In genomic region chr5:9715891-9716335, GRCh38 we compare ENCODE assay signal across 22 cellular contexts.
DNase-seq lines count a peak whose midpoint lies in the region; TF ChIP-seq lines count a peak whose summit lies in the region.
"Had no signal": no experiment of that assay in that cellular context is flagged by ENCODE, and none has a peak within 500 bp of the region (broad histone marks: within the 10 kb centered on the region; RNA-seq: fewer than 3 reads in every experiment).

No MANE protein-coding gene starts in this region.

- 26 to 38% methylated on average over 5 of the region's 5 CpGs for WGBS in GM23248 (ENCODE audit: low coverage in 1 of 2, low lambda C conversion rate in 2 of 2, missing lambda C conversion rate in 2 of 2), 2 experiments
- whole genome bisulfite sequencing in trophoblast cell (ENCODE audit: extremely low coverage, insufficient coverage, insufficient read length), result no CpG with 5 or more reads among the region's 5 CpGs

- H3K79me1 ChIP-seq in trophoblast cell (ENCODE audit: low read length), result peaks cover 27% of the 10 kb centered on the region

- H3K14ac ChIP-seq in trophoblast cell (ENCODE audit: low read length), result peak overlapping the region; percentile 36

- H2AK5ac ChIP-seq in trophoblast cell (ENCODE audit: low read length), result no peak overlapping the region

- no peaks in the 10 kb centered on the region for H3K36me3 Mint-ChIP-seq in T-helper 2 cell treated with Interferon-gamma antibody and Interleukin-4, amounts not matched to agents 5 μg/mL and 100 μg/mL, for 36 hours (ENCODE audit: low read depth)

- no peaks in the 10 kb centered on the region for H3K4me1 Mint-ChIP-seq in T-helper 2 cell treated with Interferon-gamma antibody and Interleukin-4, amounts not matched to agents 5 μg/mL and 100 μg/mL, for 36 hours (ENCODE audit: low read depth)

- H3K9me3 Mint-ChIP-seq in T-helper 2 cell treated with Interferon-gamma antibody and Interleukin-4, amounts not matched to agents 5 μg/mL and 100 μg/mL, for 36 hours, result peaks cover 22% of the 10 kb centered on the region

- H3K27ac ChIP-seq in GM23248 (peak overlapping the region; percentile 74), SJSA1 (peak overlapping the region; percentile 81), fibroblast of lung (ENCODE audit: insufficient read depth, low read length) (peak overlapping the region; percentile 73), trophoblast cell (ENCODE audit: low read depth, low read length) (peak overlapping the region; percentile 95)
- H3K27ac ChIP-seq: ascending aorta, BLaER1, left ventricle myocardium inferior, parathyroid adenoma, skin epidermis had no signal

- H2AFZ ChIP-seq in GM23248 (peak overlapping the region; percentile 57), fibroblast of lung (ENCODE audit: low read length) (peak overlapping the region; percentile 64), trophoblast cell (ENCODE audit: insufficient read depth, low read length, poor library complexity) (no peak overlapping the region)
- H2AFZ ChIP-seq: parathyroid adenoma had no signal

- H4K8ac ChIP-seq in trophoblast cell (ENCODE audit: low read depth, low read length), result peak overlapping the region; percentile 26

- H3K18ac ChIP-seq in trophoblast cell (ENCODE audit: low read length), result no peak overlapping the region

- H4K12ac ChIP-seq in trophoblast cell (ENCODE audit: low read depth, low read length), result no peak overlapping the region

- no peak overlapping the region for H3K27ac Mint-ChIP-seq in T-helper 2 cell treated with Interferon-gamma antibody and Interleukin-4, amounts not matched to agents 5 μg/mL and 100 μg/mL, for 36 hours

- H3K4me3 Mint-ChIP-seq in T-helper 2 cell treated with Interferon-gamma antibody and Interleukin-4, amounts not matched to agents 5 μg/mL and 100 μg/mL, for 36 hours, result no peak overlapping the region

- no peak for TF ChIP-seq CTCF in fibroblast of lung (conservative IDR thresholded peaks at IDR 0.05 in 1 of 2, IDR thresholded peaks at IDR 0.05 in 1 of 2; ENCODE audit: low read depth in 1 of 2, low read length in 2 of 2)

- H4K20me1 ChIP-seq in GM23248 (ENCODE audit: insufficient read depth), result no peaks in the 10 kb centered on the region
- H4K20me1 ChIP-seq in fibroblast of lung (ENCODE audit: control insufficient read depth, extremely low read depth, insufficient read depth, low read length), result no peaks in the 10 kb centered on the region
- H4K20me1 ChIP-seq: BLaER1 had no signal

- H3K36me3 ChIP-seq in GM23248 (ENCODE audit: low read depth) (no peaks in the 10 kb centered on the region), SJSA1 (no peaks in the 10 kb centered on the region), fibroblast of lung (ENCODE audit: control insufficient read depth, insufficient read depth, low read length) (no peaks in the 10 kb centered on the region), trophoblast cell (ENCODE audit: control insufficient read depth in 1 of 2, insufficient read depth in 2 of 2, low read length in 2 of 2) (no peaks in the 10 kb centered on the region)
- H3K36me3 ChIP-seq: ascending aorta, BLaER1, left ventricle myocardium inferior had no signal

- no peaks in the 10 kb centered on the region for H3K9me2 ChIP-seq in GM23248 (ENCODE audit: insufficient read depth)

- H3K4ac ChIP-seq in trophoblast cell (ENCODE audit: low read depth, low read length), result no peak overlapping the region

- in situ Hi-C loops in GM23248 (cut with MboI), result no loop called here

- H3K9me3 ChIP-seq in GM23248 (ENCODE audit: low read depth), result no peaks in the 10 kb centered on the region
- no peaks in the 10 kb centered on the region for H3K9me3 ChIP-seq in SJSA1 (replicated peaks)
- H3K9me3 ChIP-seq in fibroblast of lung (ENCODE audit: control insufficient read depth, insufficient read depth, low read depth, low read length), result no peaks in the 10 kb centered on the region
- H3K9me3 ChIP-seq in trophoblast cell (ENCODE audit: insufficient read depth, low read depth, low read length), result no peaks in the 10 kb centered on the region
- H3K9me3 ChIP-seq: ascending aorta, BLaER1, left ventricle myocardium inferior had no signal

- H3K9ac ChIP-seq in GM23248 (peak overlapping the region; percentile 43; the same call in 1 of the 2 replicates), fibroblast of lung (ENCODE audit: insufficient read depth, low read length) (no peak overlapping the region), trophoblast cell (ENCODE audit: low read length) (no peak overlapping the region)
- H3K9ac ChIP-seq: BLaER1, parathyroid adenoma had no signal

- DNase-seq in GM23248 (peak; percentile 75), SJSA1 (ENCODE audit: low read depth in 1 of 2, low spot score in 2 of 2) (peak; percentile 74 to 75), fibroblast of lung (ENCODE audit: low read depth in 2 of 2) (peak; percentile 40 to 72), trophoblast cell (no peak), KG1 (lab: John Stamatoyannopoulos, UW) (no peak), NCI-H2227 (lab: John Stamatoyannopoulos, UW; ENCODE audit: unreplicated experiment) (no peak), DMS53 treated with DMSO at 0.1 percent for 48 hours (lab: John Stamatoyannopoulos, UW; ENCODE audit: unreplicated experiment) (no peak)
- DNase-seq in T-helper 2 cell treated with Interferon-gamma antibody and Interleukin-4, amounts not matched to agents 5 μg/mL and 100 μg/mL, for 36 hours (ENCODE audit: low spot score), result no peak
- DNase-seq: activated CD4-positive, alpha-beta T cell treated with anti-CD3 and anti-CD28 coated beads for 4 hours; activated CD8-positive, alpha-beta memory T cell treated with anti-CD3 and anti-CD28 coated beads, Interleukin-2, amount 50 U/mL, for 4 hours; activated gamma-delta T cell; DMS 273 treated with DMSO at 0.1 percent for 48 hours; erythroblast; left ventricle myocardium inferior; NCI-H187; NCI-H446 treated with DMSO at 0.1 percent for 48 hours; SHP77 treated with DMSO at 0.1 percent for 48 hours; stimulated activated CD4-positive, alpha-beta T cell treated with anti-CD3 and anti-CD28 coated beads, Interleukin-4, amount 100 ng/mL, for 4 hours had no signal

- H3K4me3 ChIP-seq in GM23248, result peak overlapping the region; percentile 55
- H3K4me3 ChIP-seq in SJSA1, result no peak overlapping the region
- H3K4me3 ChIP-seq in fibroblast of lung (replicated peaks in 1 of 4; ENCODE audit: control extremely low read depth in 1 of 4, insufficient read depth in 1 of 4, low read depth in 3 of 4, low read length in 4 of 4), result no peak overlapping the region
- H3K4me3 ChIP-seq in trophoblast cell (ENCODE audit: low read depth, low read length), result no peak overlapping the region
- H3K4me3 ChIP-seq: ascending aorta, BLaER1, left ventricle myocardium inferior, skin epidermis had no signal

- H3K27me3 Mint-ChIP-seq in T-helper 2 cell treated with Interferon-gamma antibody and Interleukin-4, amounts not matched to agents 5 μg/mL and 100 μg/mL, for 36 hours (ENCODE audit: low read depth), result no peaks in the 10 kb centered on the region

- H3K4me2 ChIP-seq in GM23248 (ENCODE audit: unreplicated experiment), result peak overlapping the region; percentile 77
- H3K4me2 ChIP-seq in fibroblast of lung (ENCODE audit: extremely low read depth, insufficient read depth, low read length), result peak overlapping the region; percentile 69
- no peak overlapping the region for H3K4me2 ChIP-seq in trophoblast cell (ENCODE audit: low read length)
- H3K4me2 ChIP-seq: BLaER1 had no signal

- no peaks in the 10 kb centered on the region for H3K79me2 ChIP-seq in GM23248 (ENCODE audit: insufficient read depth)
- no peaks in the 10 kb centered on the region for H3K79me2 ChIP-seq in fibroblast of lung (ENCODE audit: control insufficient read depth, insufficient read depth, low read length)
- peaks cover 4% of the 10 kb centered on the region for H3K79me2 ChIP-seq in trophoblast cell (ENCODE audit: control insufficient read depth, insufficient read depth, low read length, poor library complexity)
- H3K79me2 ChIP-seq: parathyroid adenoma had no signal

- H2BK12ac ChIP-seq in trophoblast cell (ENCODE audit: low read length), result peak overlapping the region; percentile 71

- H3K4me1 ChIP-seq in GM23248 (ENCODE audit: insufficient read depth) (peaks cover 48% of the 10 kb centered on the region), SJSA1 (replicated peaks) (peaks cover 48% of the 10 kb centered on the region), fibroblast of lung (ENCODE audit: control insufficient read depth, extremely low read depth, insufficient read depth, low read length) (peaks cover 30% of the 10 kb centered on the region), trophoblast cell (ENCODE audit: control insufficient read depth in 1 of 2, insufficient read depth in 2 of 2, low read length in 2 of 2) (peaks cover 28 to 35% of the 10 kb centered on the region in 2 experiments)
- H3K4me1 ChIP-seq: ascending aorta, left ventricle myocardium inferior, parathyroid adenoma had no signal

- H3F3A ChIP-seq in GM23248 (ENCODE audit: insufficient read depth), result peaks cover 41% of the 10 kb centered on the region

- H3K27me3 ChIP-seq in GM23248 (replicated peaks; ENCODE audit: insufficient read depth) (no peaks in the 10 kb centered on the region), SJSA1 (replicated peaks) (no peaks in the 10 kb centered on the region), fibroblast of lung (ENCODE audit: control insufficient read depth, insufficient read depth, low read length) (no peaks in the 10 kb centered on the region), trophoblast cell (ENCODE audit: insufficient read depth, low read length) (no peaks in the 10 kb centered on the region)
- H3K27me3 ChIP-seq: ascending aorta, BLaER1 had no signal

- peak overlapping the region; percentile 94 for H4K91ac ChIP-seq in trophoblast cell (ENCODE audit: low read depth, low read length)

- H2BK5ac ChIP-seq in trophoblast cell (ENCODE audit: low read depth, low read length, poor library complexity), result peak overlapping the region; percentile 68

- no peak overlapping the region for H3K23ac ChIP-seq in trophoblast cell (ENCODE audit: low read length)

- peak overlapping the region; percentile 93 for H2BK120ac ChIP-seq in trophoblast cell (ENCODE audit: insufficient read depth, low read length, poor library complexity)

Comparison
In these comparisons a context has a peak if more than half of its experiments do, and no peak if none do; other contexts are left out.
1. DNase-seq: peak in GM23248 (single experiment), SJSA1 (2 of 2) and fibroblast of lung (2 of 2); none in trophoblast cell (0 of 2), KG1 (single experiment), NCI-H2227 (single experiment), T-helper 2 cell treated with Interferon-gamma antibody and Interleukin-4, amounts not matched to agents 5 μg/mL and 100 μg/mL, for 36 hours (single experiment) and DMS53 treated with DMSO at 0.1 percent for 48 hours (single experiment).
2. Peak in every context shown above with its lines, with median percentiles within 50 percentile points of each other: H3K27ac ChIP-seq.